In genomic region chr4:170025523-170026252, GRCh38 we compare ENCODE assay signal across 8 cellular contexts. TPM values are rescaled to one million over a fixed set of nuclear protein-coding genes. Genes with fewer than 3 reads are reported as not detected.
DNase-seq lines count a peak whose midpoint lies in the region; ATAC-seq and TF ChIP-seq lines count a peak whose summit lies in the region.

No MANE protein-coding gene starts in this region.

- WGBS in body of pancreas, 2 donors: 4 to 10% methylated on average over 10 to 67 of the region's 74 CpGs

- no peaks in the 10 kb centered on the region for H3K9me3 ChIP-seq in body of pancreas

- H3K27me3 ChIP-seq in body of pancreas: no peaks in the 10 kb centered on the region
- H3K27me3 ChIP-seq in kidney epithelial cell (ENCODE audit: control insufficient read depth, insufficient read depth, low read length): peaks cover 3% of the 10 kb centered on the region

- intact Hi-C loops in body of pancreas (cut with DNase I): no loop called here

- ATAC-seq in body of pancreas: no peak

- peak in 1 of 3 donors; percentile 12 for TF ChIP-seq POLR2A in body of pancreas (IDR thresholded peaks at IDR 0.05)

- peak; percentile 6 for DNase-seq in activated gamma-delta T cell treated with Interleukin-2 at 50 U/mL for 16 hours
- DNase-seq in activated gamma-delta T cell (lab: John Stamatoyannopoulos, UW): no peak
- DNase-seq in body of pancreas: peak in 3 of 4 donors; percentile 13 to 38 (median 33)
- no peak for DNase-seq in kidney epithelial cell (ENCODE audit: low read depth)
- peak; percentile 12 for DNase-seq in stimulated activated CD4-positive, alpha-beta T cell treated with anti-CD3 and anti-CD28 coated beads, Interleukin-12 subunit alpha, Interleukin-12 subunit beta, amount 100 ng/mL, for 4 hours
- no peak for DNase-seq in OCI-M1 (lab: John Stamatoyannopoulos, UW)
- no peak for DNase-seq in NK-92 (lab: John Stamatoyannopoulos, UW; ENCODE audit: unreplicated experiment)
- DNase-seq in NCI-H345 treated with DMSO at 0.1 percent for 48 hours (lab: John Stamatoyannopoulos, UW; ENCODE audit: unreplicated experiment): no peak

- H3K4me3 ChIP-seq in body of pancreas (peak overlapping the region; percentile 53 to 92), kidney epithelial cell (ENCODE audit: low read depth, low read length) (peak overlapping the region; percentile 78)

- no peak for TF ChIP-seq CTCF in body of pancreas (IDR thresholded peaks at IDR 0.05)
- no peak for TF ChIP-seq CTCF in kidney epithelial cell (IDR thresholded peaks at IDR 0.05; ENCODE audit: insufficient read depth, low read length, poor library complexity, severe bottlenecking)

- H3K4me1 ChIP-seq in body of pancreas: peaks cover 6% of the 10 kb centered on the region

- no peaks in the 10 kb centered on the region for H3K36me3 ChIP-seq in body of pancreas (replicated peaks in 1 of 2; ENCODE audit: insufficient read depth in 1 of 2, low read depth in 2 of 2)
- no peaks in the 10 kb centered on the region for H3K36me3 ChIP-seq in kidney epithelial cell (ENCODE audit: control insufficient read depth, insufficient read depth, low read length)

- peak overlapping the region in 2 of 4 donors; percentile 63 to 85 for H3K27ac ChIP-seq in body of pancreas

RNA-seq across cellular contexts. Expression of gene MFAP3L, which starts 0.5 kb away (rescaled TPM):
- total RNA-seq in body of pancreas (10 to 100 TPM in 1 of 2 donors, 1 to 10 TPM in 1; 1.3 to 14.5 TPM), kidney epithelial cell (14.2 and 17.4 TPM in 2 replicates)

Comparison
In these comparisons a context has a peak if more than half of its experiments do, and no peak if none do; other contexts are left out.
1. DNase-seq: peak in activated gamma-delta T cell treated with Interleukin-2 at 50 U/mL for 16 hours (single experiment), body of pancreas (3 of 4) and stimulated activated CD4-positive, alpha-beta T cell treated with anti-CD3 and anti-CD28 coated beads, Interleukin-12 subunit alpha, Interleukin-12 subunit beta, amount 100 ng/mL, for 4 hours (single experiment); none in activated gamma-delta T cell (single experiment), kidney epithelial cell (single experiment), OCI-M1 (single experiment), NK-92 (single experiment) and NCI-H345 treated with DMSO at 0.1 percent for 48 hours (single experiment).